ENCODE assay signal across 1 cellular context in genomic region chr2:223908304-223909047, GRCh38.
TF ChIP-seq lines count a peak whose summit lies in the region.

No MANE protein-coding gene starts in this region.

TF ChIP-seq in HepG2, 621 proteins besides CTCF, POLR2A, EP300 and RAD21 (continued from another document and continues in another):
- TF ChIP-seq POGK (CRISPR knock-in tag; conservative IDR thresholded peaks at IDR 0.05), result peak; percentile 94
- TF ChIP-seq GMEB2 (CRISPR knock-in tag; IDR thresholded peaks at IDR 0.05; ENCODE audit: low read depth), result 0 out of 2 replicates have a peak, but pooled peaks have one; percentile 35
- TF ChIP-seq ZNF546 (CRISPR knock-in tag; conservative IDR thresholded peaks at IDR 0.05), result no peak
- TF ChIP-seq TMF1 (CRISPR knock-in tag; IDR thresholded peaks at IDR 0.05; ENCODE audit: low read depth), result no peak
- no peak; the same call in 1 of the 2 replicates for TF ChIP-seq ZNF274 (CRISPR knock-in tag; IDR thresholded peaks at IDR 0.05)
- TF ChIP-seq NFKBIZ (CRISPR knock-in tag; IDR thresholded peaks at IDR 0.05), result 0 out of 2 replicates have a peak, but pooled peaks have one; percentile 59
- TF ChIP-seq PHF8 (CRISPR knock-in tag; IDR thresholded peaks at IDR 0.05), result peak; percentile 45
- TF ChIP-seq RCOR2 (CRISPR knock-in tag; IDR thresholded peaks at IDR 0.05), result peak; percentile 97
- TF ChIP-seq ZNF850 (CRISPR knock-in tag; conservative IDR thresholded peaks at IDR 0.05), result no peak
- TF ChIP-seq FOXK1 (CRISPR knock-in tag; IDR thresholded peaks at IDR 0.05; ENCODE audit: borderline replicate concordance, low read depth), result peak; percentile 64; the same call in 1 of the 2 replicates
- no peak for TF ChIP-seq ZSCAN20 (CRISPR knock-in tag; IDR thresholded peaks at IDR 0.05; ENCODE audit: borderline replicate concordance)
- peak; percentile 91 for TF ChIP-seq HOXA5 (CRISPR knock-in tag; IDR thresholded peaks at IDR 0.05)
- TF ChIP-seq NFYC (CRISPR knock-in tag; IDR thresholded peaks at IDR 0.05), result no peak
- TF ChIP-seq RARG (CRISPR knock-in tag; IDR thresholded peaks at IDR 0.05; ENCODE audit: low read depth), result no peak
- TF ChIP-seq GATAD2A (CRISPR knock-in tag; IDR thresholded peaks at IDR 0.05), result peak; percentile 98
- TF ChIP-seq HCFC1 (IDR thresholded peaks at IDR 0.05; ENCODE audit: low read depth, low read length), result no peak
- TF ChIP-seq ZNF256 (CRISPR knock-in tag; conservative IDR thresholded peaks at IDR 0.05), result no peak
- no peak for TF ChIP-seq GRHL1 (CRISPR knock-in tag; conservative IDR thresholded peaks at IDR 0.05)
- no peak for TF ChIP-seq ZNF296 (CRISPR knock-in tag; conservative IDR thresholded peaks at IDR 0.05)
- peak; percentile 100 for TF ChIP-seq ZNF710 (CRISPR knock-in tag; IDR thresholded peaks at IDR 0.05; ENCODE audit: borderline replicate concordance)
- peak; percentile 81; the same call in 1 of the 2 replicates for TF ChIP-seq CBX5 (CRISPR knock-in tag; IDR thresholded peaks at IDR 0.05; ENCODE audit: borderline replicate concordance)
- TF ChIP-seq ZBTB33 (CRISPR knock-in tag; IDR thresholded peaks at IDR 0.05), result no peak
- TF ChIP-seq PRMT3 (CRISPR knock-in tag; IDR thresholded peaks at IDR 0.05; ENCODE audit: borderline replicate concordance, low read depth), result peak; percentile 64; the same call in 1 of the 2 replicates
- peak; percentile 31; the same call in 1 of the 2 replicates for TF ChIP-seq KDM5B (CRISPR knock-in tag; IDR thresholded peaks at IDR 0.05; ENCODE audit: borderline replicate concordance)
- peak; percentile 77; the same call in 1 of the 2 replicates for TF ChIP-seq ARID4A (CRISPR knock-in tag; IDR thresholded peaks at IDR 0.05; ENCODE audit: borderline replicate concordance)
- no peak; the same call in 1 of the 2 replicates for TF ChIP-seq YEATS4 (CRISPR knock-in tag; IDR thresholded peaks at IDR 0.05; ENCODE audit: borderline replicate concordance)
- TF ChIP-seq RFX1 (IDR thresholded peaks at IDR 0.05), result no peak
- TF ChIP-seq PRDM4 (CRISPR knock-in tag; IDR thresholded peaks at IDR 0.05; ENCODE audit: borderline replicate concordance), result no peak
- peak; percentile 77 for TF ChIP-seq ARNTL (CRISPR knock-in tag; IDR thresholded peaks at IDR 0.05)
- TF ChIP-seq ZNF367 (CRISPR knock-in tag; IDR thresholded peaks at IDR 0.05; ENCODE audit: borderline replicate concordance), result no peak
- TF ChIP-seq ZNF687 (CRISPR knock-in tag; IDR thresholded peaks at IDR 0.05), result peak; percentile 62; the same call in 1 of the 2 replicates
- no peak for TF ChIP-seq FUBP1 (CRISPR knock-in tag; IDR thresholded peaks at IDR 0.05; ENCODE audit: borderline replicate concordance)
